ENCODE assay signal across 1 cellular context in genomic region chr4:106809083-106809482, GRCh38.
TF ChIP-seq lines count a peak whose summit lies in the region.

No MANE protein-coding gene starts in this region.

TF ChIP-seq in GM23338, 12 proteins besides CTCF, POLR2A, EP300 and RAD21 (continued from another document):
- TF ChIP-seq, protein P1, sequence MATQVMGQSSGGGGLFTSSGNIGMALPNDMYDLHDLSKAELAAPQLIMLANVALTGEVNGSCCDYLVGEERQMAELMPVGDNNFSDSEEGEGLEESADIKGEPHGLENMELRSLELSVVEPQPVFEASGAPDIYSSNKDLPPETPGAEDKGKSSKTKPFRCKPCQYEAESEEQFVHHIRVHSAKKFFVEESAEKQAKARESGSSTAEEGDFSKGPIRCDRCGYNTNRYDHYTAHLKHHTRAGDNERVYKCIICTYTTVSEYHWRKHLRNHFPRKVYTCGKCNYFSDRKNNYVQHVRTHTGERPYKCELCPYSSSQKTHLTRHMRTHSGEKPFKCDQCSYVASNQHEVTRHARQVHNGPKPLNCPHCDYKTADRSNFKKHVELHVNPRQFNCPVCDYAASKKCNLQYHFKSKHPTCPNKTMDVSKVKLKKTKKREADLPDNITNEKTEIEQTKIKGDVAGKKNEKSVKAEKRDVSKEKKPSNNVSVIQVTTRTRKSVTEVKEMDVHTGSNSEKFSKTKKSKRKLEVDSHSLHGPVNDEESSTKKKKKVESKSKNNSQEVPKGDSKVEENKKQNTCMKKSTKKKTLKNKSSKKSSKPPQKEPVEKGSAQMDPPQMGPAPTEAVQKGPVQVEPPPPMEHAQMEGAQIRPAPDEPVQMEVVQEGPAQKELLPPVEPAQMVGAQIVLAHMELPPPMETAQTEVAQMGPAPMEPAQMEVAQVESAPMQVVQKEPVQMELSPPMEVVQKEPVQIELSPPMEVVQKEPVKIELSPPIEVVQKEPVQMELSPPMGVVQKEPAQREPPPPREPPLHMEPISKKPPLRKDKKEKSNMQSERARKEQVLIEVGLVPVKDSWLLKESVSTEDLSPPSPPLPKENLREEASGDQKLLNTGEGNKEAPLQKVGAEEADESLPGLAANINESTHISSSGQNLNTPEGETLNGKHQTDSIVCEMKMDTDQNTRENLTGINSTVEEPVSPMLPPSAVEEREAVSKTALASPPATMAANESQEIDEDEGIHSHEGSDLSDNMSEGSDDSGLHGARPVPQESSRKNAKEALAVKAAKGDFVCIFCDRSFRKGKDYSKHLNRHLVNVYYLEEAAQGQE (IDR thresholded peaks at IDR 0.05; ENCODE audit: unreplicated experiment): no peak
- TF ChIP-seq EZH2phosphoT487 (IDR thresholded peaks at IDR 0.05; ENCODE audit: unreplicated experiment) (no peak), NANOG (IDR thresholded peaks at IDR 0.05; ENCODE audit: borderline replicate concordance) (no peak)
